In genomic region chr20:32516583-32516982, GRCh38 we compare ENCODE assay signal across 18 cellular contexts.
DNase-seq lines count a peak whose midpoint lies in the region; ATAC-seq, FAIRE-seq and TF ChIP-seq lines count a peak whose summit lies in the region.
"Had no signal": no experiment of that assay in that cellular context is flagged by ENCODE, and none has a peak within 500 bp of the region (broad histone marks: within the 10 kb centered on the region; RNA-seq: fewer than 3 reads in every experiment).

No MANE protein-coding gene starts in this region.

- H3K27me3 Mint-ChIP-seq in activated CD4-positive, alpha-beta T cell treated with anti-CD3 and anti-CD28 coated beads for 36 hours, result no peaks in the 10 kb centered on the region
- peaks cover 28% of the 10 kb centered on the region for H3K27me3 Mint-ChIP-seq in endothelial cell (ENCODE audit: unreplicated experiment)
- peaks cover 17% of the 10 kb centered on the region for H3K27me3 Mint-ChIP-seq in neural progenitor cell (ENCODE audit: insufficient read depth, low read depth)
- H3K27me3 Mint-ChIP-seq: IgD-negative memory B cell; stimulated activated naive B cell treated with anti-CD40 and anti-IgM and Interleukin-4, amounts not matched to agents 10 μg/mL and 1 μg/mL and 100 μg/mL, for 72 hours had no signal

- no peak for TF ChIP-seq RAD21 in IMR-90 (IDR thresholded peaks at IDR 0.05; ENCODE audit: low read length)

- TF ChIP-seq CTCF in IMR-90 (conservative IDR thresholded peaks at IDR 0.05; ENCODE audit: low read depth, low read length) (no peak), endothelial cell (IDR thresholded peaks at IDR 0.05; ENCODE audit: unreplicated experiment) (no peak), neural progenitor cell (IDR thresholded peaks at IDR 0.05) (no peak)

- no peaks in the 10 kb centered on the region for H3K79me1 ChIP-seq in IMR-90 (ENCODE audit: low read depth in 1 of 2, low read length in 2 of 2)

- no peak overlapping the region for H2BK20ac ChIP-seq in IMR-90 (ENCODE audit: low read depth, low read length)

- no peak overlapping the region for H3K4me3 Mint-ChIP-seq in activated CD4-positive, alpha-beta T cell treated with anti-CD3 and anti-CD28 coated beads for 36 hours
- H3K4me3 Mint-ChIP-seq in endothelial cell (ENCODE audit: unreplicated experiment), result no peak overlapping the region
- peak overlapping the region; percentile 60 for H3K4me3 Mint-ChIP-seq in neural progenitor cell
- H3K4me3 Mint-ChIP-seq: IgD-negative memory B cell; stimulated activated naive B cell treated with anti-CD40 and anti-IgM and Interleukin-4, amounts not matched to agents 10 μg/mL and 1 μg/mL and 100 μg/mL, for 72 hours had no signal

- H3K4ac ChIP-seq in IMR-90 (ENCODE audit: low read depth, low read length), result peak overlapping the region; percentile 55

- no CpG with 5 or more reads among the region's 2 CpGs for WGBS in IMR-90 (ENCODE audit: extremely low coverage in 2 of 2, insufficient read length in 1 of 2), 2 experiments

- no peaks in the 10 kb centered on the region for H3K9me3 Mint-ChIP-seq in activated CD4-positive, alpha-beta T cell treated with anti-CD3 and anti-CD28 coated beads for 36 hours (ENCODE audit: low read depth)
- H3K9me3 Mint-ChIP-seq in endothelial cell (ENCODE audit: unreplicated experiment) (no peaks in the 10 kb centered on the region), neural progenitor cell (peaks cover 3% of the 10 kb centered on the region)
- H3K9me3 Mint-ChIP-seq: IgD-negative memory B cell; stimulated activated naive B cell treated with anti-CD40 and anti-IgM and Interleukin-4, amounts not matched to agents 10 μg/mL and 1 μg/mL and 100 μg/mL, for 72 hours had no signal

- H3K27me3 ChIP-seq in IMR-90 (ENCODE audit: control insufficient read depth, insufficient read depth, low read length) (no peaks in the 10 kb centered on the region), neural progenitor cell (no peaks in the 10 kb centered on the region)

- no peak for ATAC-seq in activated CD4-positive, alpha-beta T cell treated with anti-CD3 and anti-CD28 coated beads for 36 hours
- ATAC-seq in IMR-90 (ENCODE audit: low read depth), result peak; percentile 10; the same call in 1 of the 2 replicates
- ATAC-seq: Panc1; stimulated activated naive B cell treated with anti-CD40 and anti-IgM and Interleukin-4, amounts not matched to agents 10 μg/mL and 1 μg/mL and 100 μg/mL, for 72 hours had no signal

- peaks cover 8% of the 10 kb centered on the region for H3K9me1 ChIP-seq in IMR-90 (ENCODE audit: insufficient read depth, low read length)

- POLR2A ChIA-PET in activated CD4-positive, alpha-beta T cell treated with anti-CD3 and anti-CD28 coated beads for 36 hours (lab: Charles Lee), result no interaction called here
- POLR2A ChIA-PET in IMR-90 (lab: Charles Lee; ENCODE audit: unreplicated experiment), result no interaction called here

- in situ Hi-C loops in IMR-90 (cut with MboI; ENCODE audit: low sequenced_read_pairs), result loop anchor here (5.0 to 10.0 kb wide), 2 partner anchors 136 to 258 kb away; no protein-coding TSS in a partner anchor

- H3K4me2 ChIP-seq in IMR-90 (ENCODE audit: low read depth, low read length) (no peak overlapping the region), neural progenitor cell (no peak overlapping the region)

- H3K36me3 Mint-ChIP-seq in activated CD4-positive, alpha-beta T cell treated with anti-CD3 and anti-CD28 coated beads for 36 hours (ENCODE audit: low read depth), result peaks cover 18% of the 10 kb centered on the region
- H3K36me3 Mint-ChIP-seq in endothelial cell (ENCODE audit: low read depth, unreplicated experiment), result peaks cover 30% of the 10 kb centered on the region
- peaks cover 6% of the 10 kb centered on the region for H3K36me3 Mint-ChIP-seq in neural progenitor cell

- peak overlapping the region; percentile 41; the same call in 1 of the 2 replicates for H3K23ac ChIP-seq in IMR-90 (ENCODE audit: low read depth, low read length)

- no peak for DNase-seq in activated CD4-positive, alpha-beta T cell treated with anti-CD3 and anti-CD28 coated beads for 36 hours
- DNase-seq in activated CD4-positive, alpha-beta T cell treated with anti-CD3 and anti-CD28 coated beads for 48 hours, result no peak
- DNase-seq in IMR-90 (no peak), endothelial cell (ENCODE audit: low spot score) (peak; percentile 32), neural progenitor cell (ENCODE audit: low spot score) (no peak), GM19239 (ENCODE audit: insufficient read length, low spot score) (no peak), NCI-H226 (no peak)
- DNase-seq in stimulated activated CD4-positive, alpha-beta T cell treated with anti-CD3 and anti-CD28 coated beads, Interleukin-4, amount 100 ng/mL, for 24 hours, result no peak
- DNase-seq: 8988T; EL; glutamatergic neuron; NCI-H2107; NCI-H774; stimulated activated naive B cell treated with anti-CD40 and anti-IgM and Interleukin-4, amounts not matched to agents 10 μg/mL and 1 μg/mL and 100 μg/mL, for 72 hours; SW 1271 had no signal

- BruUV-seq in IMR-90 (replicated peaks; lab: Mats Ljungman, UMichigan), result no TSS peak

- H3K27ac ChIP-seq in IMR-90 (ENCODE audit: insufficient read depth, low read length), result no peak overlapping the region
- H3K27ac ChIP-seq in neural progenitor cell, result no peak overlapping the region

- no peak overlapping the region for H4K5ac ChIP-seq in IMR-90 (ENCODE audit: low read depth, low read length)

- H3K9me3 ChIP-seq in IMR-90 (ENCODE audit: control insufficient read depth, insufficient read depth, low read length), result no peaks in the 10 kb centered on the region
- H3K9me3 ChIP-seq in neural progenitor cell (ENCODE audit: low read depth), result no peaks in the 10 kb centered on the region

- H2AK9ac ChIP-seq in IMR-90 (replicated peaks; ENCODE audit: low read depth, low read length, poor library complexity), result peak overlapping the region; percentile 58

- H4K20me1 ChIP-seq in IMR-90 (ENCODE audit: insufficient read depth, low read length) (no peaks in the 10 kb centered on the region), neural progenitor cell (ENCODE audit: low read depth) (no peaks in the 10 kb centered on the region)

- no peak overlapping the region for H2BK5ac ChIP-seq in IMR-90 (ENCODE audit: low read depth, low read length, poor library complexity, severe bottlenecking)

- H4K91ac ChIP-seq in IMR-90 (ENCODE audit: insufficient read depth, low read depth, low read length), result no peak overlapping the region

- H3K79me2 ChIP-seq in neural progenitor cell (ENCODE audit: low read depth), result no peaks in the 10 kb centered on the region

- 0 out of 2 replicates have a peak overlapping the region, but pooled peaks have one; percentile 7 for H2BK120ac ChIP-seq in IMR-90 (ENCODE audit: low read depth, low read length)

- no peak for FAIRE-seq in GM19239 (lab: Jason Lieb, UNC)

- H2BK15ac ChIP-seq in IMR-90 (ENCODE audit: low read depth, low read length), result no peak overlapping the region

- H3F3A ChIP-seq in neural progenitor cell (ENCODE audit: low read depth), result no peaks in the 10 kb centered on the region

- H3K56ac ChIP-seq in IMR-90 (ENCODE audit: extremely low read depth, insufficient read depth, low read length), result no peak overlapping the region

- H3K9ac ChIP-seq in IMR-90 (ENCODE audit: low read depth, low read length) (no peak overlapping the region), neural progenitor cell (no peak overlapping the region)

- peak overlapping the region; percentile 19 for H3K27ac Mint-ChIP-seq in activated CD4-positive, alpha-beta T cell treated with anti-CD3 and anti-CD28 coated beads for 36 hours
- H3K27ac Mint-ChIP-seq in endothelial cell (ENCODE audit: unreplicated experiment) (peak overlapping the region; percentile 96), neural progenitor cell (no peak overlapping the region)
- H3K27ac Mint-ChIP-seq: progenitor cell of endocrine pancreas had no signal

- H3K4me3 ChIP-seq in IMR-90 (ENCODE audit: insufficient read depth, low read depth, low read length) (no peak overlapping the region), neural progenitor cell (no peak overlapping the region)

- H2AK5ac ChIP-seq in IMR-90 (ENCODE audit: low read depth, low read length), result peak overlapping the region; percentile 62; the same call in 1 of the 2 replicates

- H3K4me1 ChIP-seq in IMR-90 (ENCODE audit: control insufficient read depth, insufficient read depth, low read length) (peaks cover 9% of the 10 kb centered on the region; the same call in 1 of the 2 replicates), neural progenitor cell (peaks cover 16% of the 10 kb centered on the region)

- peaks cover 58% of the 10 kb centered on the region for H3K4me1 Mint-ChIP-seq in activated CD4-positive, alpha-beta T cell treated with anti-CD3 and anti-CD28 coated beads for 36 hours
- H3K4me1 Mint-ChIP-seq in endothelial cell (ENCODE audit: unreplicated experiment), result peaks cover 84% of the 10 kb centered on the region
- H3K4me1 Mint-ChIP-seq in neural progenitor cell, result peaks cover 63% of the 10 kb centered on the region

- intact Hi-C loops in activated CD4-positive, alpha-beta T cell treated with anti-CD3 and anti-CD28 coated beads for 36 hours (cut with DNase I, micrococcal nuclease), result no loop called here
- intact Hi-C loops in IMR-90 (cut with micrococcal nuclease), result no loop called here

- H4K8ac ChIP-seq in IMR-90 (ENCODE audit: low read depth in 2 of 2, low read length in 2 of 2), result peak overlapping the region in 1 of 2 experiments; percentile 58; a peak in 2 of 4 replicates

- no peak overlapping the region for H3K18ac ChIP-seq in IMR-90 (ENCODE audit: low read depth, low read length)

- H3K14ac ChIP-seq in IMR-90 (replicated peaks; ENCODE audit: low read depth, low read length), result peak overlapping the region; percentile 87; the same call in 1 of the 2 replicates

- H2AFZ ChIP-seq in IMR-90 (replicated peaks; ENCODE audit: low read length, poor library complexity), result peak overlapping the region; percentile 69
- H2AFZ ChIP-seq in neural progenitor cell (replicated peaks), result no peak overlapping the region

- H3K36me3 ChIP-seq in IMR-90 (ENCODE audit: control insufficient read depth, insufficient read depth, low read length) (no peaks in the 10 kb centered on the region), neural progenitor cell (no peaks in the 10 kb centered on the region)

- CTCF ChIA-PET in activated CD4-positive, alpha-beta T cell treated with anti-CD3 and anti-CD28 coated beads for 36 hours (lab: Charles Lee), result interaction anchor here (0.6 to 1.8 kb wide), 4 partner anchors 9 to 363 kb away, joined by 3 to 10 read pairs (median 4); no protein-coding TSS in a partner anchor
- CTCF ChIA-PET in IMR-90 (lab: Yijun Ruan, JAX), result no interaction called here

- TF ChIP-seq POLR2A in IMR-90 (IDR thresholded peaks at IDR 0.05; ENCODE audit: low read depth, low read length), result no peak

- dilution Hi-C loops in IMR-90 (cut with HindIII; ENCODE audit: low sequenced_read_pairs, unreplicated experiment), result no loop called here

TF ChIP-seq in IMR-90, 13 proteins besides CTCF, POLR2A, EP300 and RAD21 (continues in another document):
- TF ChIP-seq MAZ (IDR thresholded peaks at IDR 0.05; ENCODE audit: borderline replicate concordance, low read depth, low read length) (no peak), MXI1 (IDR thresholded peaks at IDR 0.05; ENCODE audit: borderline replicate concordance, low read depth, low read length) (no peak)
